8 cellular contexts compared by ENCODE assay signal in the genomic region with DNA sequence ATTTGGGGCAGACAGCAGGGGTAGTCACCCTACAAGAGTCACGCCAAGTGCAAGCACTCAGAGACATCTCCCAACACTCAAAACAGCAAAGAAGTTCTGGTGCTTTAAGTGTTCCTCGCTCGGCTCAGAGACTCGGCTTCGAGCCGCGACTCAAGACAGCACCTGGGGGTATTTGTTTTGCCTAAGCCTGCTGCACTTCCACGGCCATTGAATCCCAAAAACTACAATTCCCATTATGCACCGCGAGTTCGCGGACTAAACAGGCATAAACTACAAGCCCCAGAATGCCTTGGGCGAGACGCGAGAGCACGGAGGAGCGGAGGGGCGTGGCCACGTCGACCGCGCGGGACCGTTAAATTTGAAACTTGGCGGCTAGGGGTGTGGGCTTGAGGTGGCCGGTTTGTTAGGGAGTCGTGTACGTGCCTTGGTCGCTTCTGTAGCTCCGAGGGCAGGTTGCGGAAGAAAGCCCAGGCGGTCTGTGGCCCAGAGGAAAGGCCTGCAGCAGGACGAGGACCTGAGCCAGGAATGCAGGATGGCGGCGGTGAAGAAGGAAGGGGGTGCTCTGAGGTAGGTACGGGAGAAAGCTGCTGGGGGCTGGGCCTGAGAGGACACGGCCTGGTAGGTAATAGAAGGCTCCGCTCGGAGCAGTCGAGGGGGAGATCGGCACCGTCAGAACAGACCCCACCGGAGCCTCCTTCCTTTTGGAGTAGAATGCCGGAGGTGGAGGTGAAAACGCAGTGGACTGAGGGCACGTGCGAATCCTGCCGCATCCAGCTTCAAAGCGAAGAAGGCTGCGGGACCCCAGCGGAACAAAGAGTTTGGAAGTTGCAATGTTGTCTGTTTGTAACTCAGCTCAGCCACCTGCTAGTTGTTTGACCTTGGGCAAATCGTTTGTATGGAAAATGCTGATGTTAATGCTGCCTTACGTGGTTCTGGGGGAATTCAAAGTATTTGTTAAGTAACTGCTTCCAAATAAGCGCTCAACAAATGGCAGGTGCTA. TPM values are rescaled to one million over a fixed set of nuclear protein-coding genes. Genes with fewer than 3 reads are reported as not detected.
DNase-seq lines count a peak whose midpoint lies in the region; ATAC-seq, FAIRE-seq and TF ChIP-seq lines count a peak whose summit lies in the region.

TSS of gene BUB1B (plus strand) at position 381 of the 1,000 bp plus-strand sequence. CDS start at position 533, 152 bp downstream.

- POLR2A ChIA-PET in naive thymus-derived CD8-positive, alpha-beta T cell (lab: Charles Lee): interaction anchor here (1.0 to 1.2 kb wide), 3 partner anchors 8 to 378 kb away, joined by 3 to 9 read pairs (median 3); partner anchors contain the start of gene FSIP1

- no peaks in the 10 kb centered on the region for H3K36me3 ChIP-seq in GM23248 (ENCODE audit: low read depth)

- 3 to 5% methylated on average over 54 of the region's 54 CpGs for WGBS in GM23248 (ENCODE audit: low coverage in 1 of 2, low lambda C conversion rate in 2 of 2, missing lambda C conversion rate in 2 of 2), 2 experiments

- no peaks in the 10 kb centered on the region for H3F3A ChIP-seq in GM23248 (ENCODE audit: insufficient read depth)

- no peaks in the 10 kb centered on the region for H4K20me1 ChIP-seq in GM23248 (ENCODE audit: insufficient read depth)

- H3K27me3 Mint-ChIP-seq in naive thymus-derived CD8-positive, alpha-beta T cell: peaks cover 0 to 1% (median 0%) of the 10 kb centered on the region in 5 donors
- no peaks in the 10 kb centered on the region for H3K27me3 Mint-ChIP-seq in stimulated activated memory B cell treated with anti-CD40 and anti-IgM and Interleukin-4, amounts not matched to agents 10 μg/mL and 1 μg/mL and 100 μg/mL, for 72 hours

- in situ Hi-C loops in GM23248 (cut with MboI): no loop called here

- no peaks in the 10 kb centered on the region for H3K4me1 ChIP-seq in GM23248 (ENCODE audit: insufficient read depth)

- H3K9me2 ChIP-seq in GM23248 (ENCODE audit: insufficient read depth): no peaks in the 10 kb centered on the region

- no peak within 1 kb of the TSS for H3K4me3 Mint-ChIP-seq in naive thymus-derived CD8-positive, alpha-beta T cell
- no peak within 1 kb of the TSS for H3K4me3 Mint-ChIP-seq in stimulated activated memory B cell treated with anti-CD40 and anti-IgM and Interleukin-4, amounts not matched to agents 10 μg/mL and 1 μg/mL and 100 μg/mL, for 72 hours

- peak within 1 kb of the TSS; percentile 100 for H3K4me3 ChIP-seq in GM23248
- H3K4me3 ChIP-seq in fibroblast of mammary gland (ENCODE audit: control insufficient read depth, low read depth, low read length): peak within 1 kb of the TSS; percentile 91

- peak; percentile 33 for FAIRE-seq in RCC 7860 (lab: Jason Lieb, UNC)

- no peaks in the 10 kb centered on the region for H3K36me3 Mint-ChIP-seq in naive thymus-derived CD8-positive, alpha-beta T cell
- H3K36me3 Mint-ChIP-seq in stimulated activated memory B cell treated with anti-CD40 and anti-IgM and Interleukin-4, amounts not matched to agents 10 μg/mL and 1 μg/mL and 100 μg/mL, for 72 hours: no peaks in the 10 kb centered on the region

- no peak within 1 kb of the TSS for H3K27ac ChIP-seq in GM23248

- ATAC-seq in naive thymus-derived CD8-positive, alpha-beta T cell: peak; percentile 96 to 98
- peak; percentile 96 for ATAC-seq in stimulated activated memory B cell treated with anti-CD40 and anti-IgM and Interleukin-4, amounts not matched to agents 10 μg/mL and 1 μg/mL and 100 μg/mL, for 72 hours

- no peaks in the 10 kb centered on the region for H3K27me3 ChIP-seq in GM23248 (replicated peaks; ENCODE audit: insufficient read depth)

- peak; percentile 96 for DNase-seq in Daoy (ENCODE audit: low read depth)
- peak; percentile 97 for DNase-seq in GM23248
- peak; percentile 74 to 77 for DNase-seq in Kasumi-1 (lab: John Stamatoyannopoulos, UW)
- DNase-seq in RCC 7860 (ENCODE audit: low spot score): peak; percentile 76
- DNase-seq in activated T-cell treated with anti-CD3 and anti-CD28 coated beads, Interleukin-2, amount 50 U/mL, for 48 hours: peak; percentile 96
- peak; percentile 90 for DNase-seq in fibroblast of mammary gland (ENCODE audit: low read depth)
- DNase-seq in naive thymus-derived CD8-positive, alpha-beta T cell: peak; percentile 82 to 95 (median 90)

- TF ChIP-seq CTCF in fibroblast of mammary gland (conservative IDR thresholded peaks at IDR 0.05; ENCODE audit: control insufficient read depth, insufficient read depth, low read depth, low read length): no peak

- H3K27ac Mint-ChIP-seq in naive thymus-derived CD8-positive, alpha-beta T cell: peak within 1 kb of the TSS in 1 of 10 donors; percentile 29
- H3K27ac Mint-ChIP-seq in stimulated activated memory B cell treated with anti-CD40 and anti-IgM and Interleukin-4, amounts not matched to agents 10 μg/mL and 1 μg/mL and 100 μg/mL, for 72 hours: no peak within 1 kb of the TSS

- no peaks in the 10 kb centered on the region for H3K9me3 ChIP-seq in GM23248 (ENCODE audit: low read depth)

- H3K4me1 Mint-ChIP-seq in naive thymus-derived CD8-positive, alpha-beta T cell: peaks cover 0 to 3% (median 0%) of the 10 kb centered on the region in 4 donors
- peaks cover 6% of the 10 kb centered on the region for H3K4me1 Mint-ChIP-seq in stimulated activated memory B cell treated with anti-CD40 and anti-IgM and Interleukin-4, amounts not matched to agents 10 μg/mL and 1 μg/mL and 100 μg/mL, for 72 hours

- H3K79me2 ChIP-seq in GM23248 (ENCODE audit: insufficient read depth): peaks cover 50% of the 10 kb centered on the region

- H3K9ac ChIP-seq in GM23248: peak within 1 kb of the TSS; percentile 71

- peak within 1 kb of the TSS; percentile 97 for H3K4me2 ChIP-seq in GM23248 (ENCODE audit: unreplicated experiment)

- no peaks in the 10 kb centered on the region for H3K9me3 Mint-ChIP-seq in naive thymus-derived CD8-positive, alpha-beta T cell
- H3K9me3 Mint-ChIP-seq in stimulated activated memory B cell treated with anti-CD40 and anti-IgM and Interleukin-4, amounts not matched to agents 10 μg/mL and 1 μg/mL and 100 μg/mL, for 72 hours: no peaks in the 10 kb centered on the region

- peak within 1 kb of the TSS; percentile 98 for H2AFZ ChIP-seq in GM23248

RNA-seq across cellular contexts. Expression of gene BUB1B, which starts in this region (rescaled TPM):
- total RNA-seq in Daoy (2014; rRNA removed; shearing (Covaris generic)): 90.3 and 108 TPM in 2 replicates
- total RNA-seq in GM23248 (2014; rRNA removed; shearing (Covaris generic)): 9.4 and 23.4 TPM in 2 replicates
- polyA plus RNA-seq in GM23248 (2016; fragmentation: Nextera tagmentation; extraction: Ambion mirVana): 8.1 and 10.2 TPM in 2 replicates
- under 1 TPM; 0.49 to 0.77 TPM for total RNA-seq in naive thymus-derived CD8-positive, alpha-beta T cell
- polyA plus RNA-seq in naive thymus-derived CD8-positive, alpha-beta T cell: under 1 TPM in 1 of 3 donors, not detected in 2; 0.54 TPM

Comparison
In these comparisons a context has a peak if more than half of its experiments do, and no peak if none do; other contexts are left out.
1. Peak in DNase-seq and ATAC-seq in naive thymus-derived CD8-positive, alpha-beta T cell; RNA of the gene not detected or under 1 TPM.